In genomic region chr2:149363953-149364352, GRCh38 we compare ENCODE assay signal across 1 cellular context.
A peak's percentile ranks its signal among the peaks of the same experiment; 100 is the strongest.
TF ChIP-seq lines count a peak whose summit lies in the region.

No MANE protein-coding gene starts in this region.

TF ChIP-seq in HEK293, 187 proteins besides CTCF, POLR2A, EP300 and RAD21 (continued from another document):
- TF ChIP-seq, protein P1, sequence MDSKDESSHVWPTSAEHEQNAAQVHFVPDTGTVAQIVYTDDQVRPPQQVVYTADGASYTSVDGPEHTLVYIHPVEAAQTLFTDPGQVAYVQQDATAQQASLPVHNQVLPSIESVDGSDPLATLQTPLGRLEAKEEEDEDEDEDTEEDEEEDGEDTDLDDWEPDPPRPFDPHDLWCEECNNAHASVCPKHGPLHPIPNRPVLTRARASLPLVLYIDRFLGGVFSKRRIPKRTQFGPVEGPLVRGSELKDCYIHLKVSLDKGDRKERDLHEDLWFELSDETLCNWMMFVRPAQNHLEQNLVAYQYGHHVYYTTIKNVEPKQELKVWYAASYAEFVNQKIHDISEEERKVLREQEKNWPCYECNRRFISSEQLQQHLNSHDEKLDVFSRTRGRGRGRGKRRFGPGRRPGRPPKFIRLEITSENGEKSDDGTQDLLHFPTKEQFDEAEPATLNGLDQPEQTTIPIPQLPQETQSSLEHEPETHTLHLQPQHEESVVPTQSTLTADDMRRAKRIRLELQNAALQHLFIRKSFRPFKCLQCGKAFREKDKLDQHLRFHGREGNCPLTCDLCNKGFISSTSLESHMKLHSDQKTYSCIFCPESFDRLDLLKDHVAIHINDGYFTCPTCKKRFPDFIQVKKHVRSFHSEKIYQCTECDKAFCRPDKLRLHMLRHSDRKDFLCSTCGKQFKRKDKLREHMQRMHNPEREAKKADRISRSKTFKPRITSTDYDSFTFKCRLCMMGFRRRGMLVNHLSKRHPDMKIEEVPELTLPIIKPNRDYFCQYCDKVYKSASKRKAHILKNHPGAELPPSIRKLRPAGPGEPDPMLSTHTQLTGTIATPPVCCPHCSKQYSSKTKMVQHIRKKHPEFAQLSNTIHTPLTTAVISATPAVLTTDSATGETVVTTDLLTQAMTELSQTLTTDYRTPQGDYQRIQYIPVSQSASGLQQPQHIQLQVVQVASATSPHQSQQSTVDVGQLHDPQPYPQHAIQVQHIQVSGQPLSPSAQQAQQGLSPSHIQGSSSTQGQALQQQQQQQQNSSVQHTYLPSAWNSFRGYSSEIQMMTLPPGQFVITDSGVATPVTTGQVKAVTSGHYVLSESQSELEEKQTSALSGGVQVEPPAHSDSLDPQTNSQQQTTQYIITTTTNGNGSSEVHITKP (tag by site-specific recombination; IDR thresholded peaks at IDR 0.05) = 0 out of 2 replicates have a peak, but pooled peaks have one; percentile 22
- TF ChIP-seq, protein P2, sequence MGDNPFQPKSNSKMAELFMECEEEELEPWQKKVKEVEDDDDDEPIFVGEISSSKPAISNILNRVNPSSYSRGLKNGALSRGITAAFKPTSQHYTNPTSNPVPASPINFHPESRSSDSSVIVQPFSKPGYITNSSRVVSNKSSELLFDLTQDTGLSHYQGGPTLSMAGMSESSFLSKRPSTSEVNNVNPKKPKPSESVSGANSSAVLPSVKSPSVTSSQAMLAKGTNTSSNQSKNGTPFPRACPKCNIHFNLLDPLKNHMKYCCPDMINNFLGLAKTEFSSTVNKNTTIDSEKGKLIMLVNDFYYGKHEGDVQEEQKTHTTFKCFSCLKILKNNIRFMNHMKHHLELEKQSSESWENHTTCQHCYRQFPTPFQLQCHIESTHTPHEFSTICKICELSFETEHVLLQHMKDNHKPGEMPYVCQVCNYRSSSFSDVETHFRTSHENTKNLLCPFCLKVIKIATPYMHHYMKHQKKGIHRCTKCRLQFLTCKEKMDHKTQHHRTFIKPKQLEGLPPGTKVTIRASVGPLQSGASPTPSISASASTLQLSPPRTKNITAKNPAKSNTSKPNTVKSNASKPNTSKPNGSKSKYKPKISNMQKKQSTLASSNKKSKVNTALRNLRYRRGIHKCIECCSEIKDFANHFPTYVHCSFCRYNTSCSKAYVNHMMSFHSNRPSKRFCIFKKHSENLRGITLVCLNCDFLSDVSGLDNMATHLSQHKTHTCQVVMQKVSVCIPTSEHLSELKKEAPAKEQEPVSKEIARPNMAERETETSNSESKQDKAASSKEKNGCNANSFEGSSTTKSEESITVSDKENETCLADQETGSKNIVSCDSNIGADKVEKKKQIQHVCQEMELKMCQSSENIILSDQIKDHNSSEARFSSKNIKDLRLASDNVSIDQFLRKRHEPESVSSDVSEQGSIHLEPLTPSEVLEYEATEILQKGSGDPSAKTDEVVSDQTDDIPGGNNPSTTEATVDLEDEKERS (tag by site-specific recombination; IDR thresholded peaks at IDR 0.05) = no peak
